8 cellular contexts compared by ENCODE assay signal in genomic region chr14:45251912-45252311, GRCh38. TPM values are rescaled to one million over a fixed set of nuclear protein-coding genes. Genes with fewer than 3 reads are reported as not detected.
DNase-seq lines count a peak whose midpoint lies in the region; ATAC-seq and TF ChIP-seq lines count a peak whose summit lies in the region.

No MANE protein-coding gene starts in this region.

- H3K9ac ChIP-seq in OCI-LY1 (ENCODE audit: low read length) = peak overlapping the region; percentile 69
- peak overlapping the region; percentile 76 for H3K9ac ChIP-seq in mucosa of stomach (ENCODE audit: low read length)

- DNase-seq in CD4-positive, alpha-beta T cell = no peak
- no peak for DNase-seq in central memory CD8-positive, alpha-beta T cell (ENCODE audit: low spot score in 2 of 2)
- no peak for DNase-seq in G401 (ENCODE audit: low spot score)
- no peak for DNase-seq in activated CD8-positive, alpha-beta memory T cell treated with anti-CD3 and anti-CD28 coated beads, Interleukin-2, amount 50 U/mL, for 48 hours

- POLR2A ChIA-PET in CD4-positive, alpha-beta T cell (lab: Charles Lee) = interaction anchor here (1.3 to 2.8 kb wide), 4 partner anchors 115 to 290 kb away, joined by 3 to 38 read pairs (median 8); partner anchors contain the start of genes FANCM, FKBP3, KLHL28 and TOGARAM1

- H3K79me2 ChIP-seq in OCI-LY1 (ENCODE audit: insufficient read depth, low read length) = peaks cover 58% of the 10 kb centered on the region

- CTCF ChIA-PET in CD4-positive, alpha-beta T cell (lab: Charles Lee) = interaction anchor here (0.7 to 1.8 kb wide), 3 partner anchors 9 to 299 kb away, joined by 3 to 12 read pairs (median 4); partner anchors contain the start of genes FANCM and FKBP3

- H3K27ac ChIP-seq in CD4-positive, alpha-beta T cell (ENCODE audit: low read depth, low read length) = no peak overlapping the region
- H3K27ac ChIP-seq in OCI-LY1 (ENCODE audit: low read depth, low read length, poor library complexity, severe bottlenecking) = peak overlapping the region; percentile 72

- H3K4me2 ChIP-seq in OCI-LY1 (ENCODE audit: low read length) = peak overlapping the region; percentile 69

- peaks cover 10% of the 10 kb centered on the region for H3K36me3 Mint-ChIP-seq in CD4-positive, alpha-beta T cell (ENCODE audit: low read depth)
- peaks cover 9% of the 10 kb centered on the region for H3K36me3 Mint-ChIP-seq in central memory CD8-positive, alpha-beta T cell (ENCODE audit: insufficient read depth)

- TF ChIP-seq CTCF in CD4-positive, alpha-beta T cell (IDR thresholded peaks at IDR 0.05) = no peak
- no peak for TF ChIP-seq CTCF in OCI-LY1 (IDR thresholded peaks at IDR 0.05; ENCODE audit: low read length)

- H3K4me3 ChIP-seq in OCI-LY1 (ENCODE audit: low read depth, low read length, poor library complexity, severe bottlenecking) = peak overlapping the region; percentile 65
- H3K4me3 ChIP-seq in mucosa of stomach (ENCODE audit: low read length) = no peak overlapping the region

- intact Hi-C loops in CD4-positive, alpha-beta T cell (cut with DNase I, micrococcal nuclease) = loop anchor here (2.0 to 5.0 kb wide), 3 partner anchors 170 to 355 kb away; partner anchors contain the start of genes PRPF39 (in 2 of the 2) and TOGARAM1 (in 1 of the 2)

- H3K27ac Mint-ChIP-seq in CD4-positive, alpha-beta T cell = peak overlapping the region; percentile 95
- H3K27ac Mint-ChIP-seq in central memory CD8-positive, alpha-beta T cell (ENCODE audit: low read depth) = peak overlapping the region; percentile 89

- no peaks in the 10 kb centered on the region for H3K9me2 ChIP-seq in OCI-LY1 (ENCODE audit: low read depth, low read length)

- H3K9me3 ChIP-seq in CD4-positive, alpha-beta T cell (ENCODE audit: control insufficient read depth, low read length) = no peaks in the 10 kb centered on the region
- H3K9me3 ChIP-seq in OCI-LY1 (ENCODE audit: low read length) (no peaks in the 10 kb centered on the region), mucosa of stomach (ENCODE audit: control insufficient read depth, low read length) (no peaks in the 10 kb centered on the region)

- no peaks in the 10 kb centered on the region for H3K27me3 Mint-ChIP-seq in CD4-positive, alpha-beta T cell
- H3K27me3 Mint-ChIP-seq in central memory CD8-positive, alpha-beta T cell = no peaks in the 10 kb centered on the region

- no peaks in the 10 kb centered on the region for H4K20me1 ChIP-seq in OCI-LY1 (ENCODE audit: insufficient read depth, low read length)

- no peak overlapping the region for H2AFZ ChIP-seq in OCI-LY1 (ENCODE audit: low read length)

- peaks cover 28% of the 10 kb centered on the region for H3K4me1 Mint-ChIP-seq in CD4-positive, alpha-beta T cell (ENCODE audit: low read depth)
- H3K4me1 Mint-ChIP-seq in central memory CD8-positive, alpha-beta T cell = peaks cover 17% of the 10 kb centered on the region

- ATAC-seq in CD4-positive, alpha-beta T cell (ENCODE audit: poor library complexity) = no peak
- ATAC-seq in GM18907 (IDR thresholded peaks at IDR 0.05; ENCODE audit: unreplicated experiment) (peak; percentile 66), HG03066 (IDR thresholded peaks at IDR 0.05; ENCODE audit: low read depth, unreplicated experiment) (peak; percentile 49)
- ATAC-seq in central memory CD8-positive, alpha-beta T cell (replicated peaks; ENCODE audit: extremely low read depth, poor library complexity, severe bottlenecking) = no peak

- peaks cover 3% of the 10 kb centered on the region for H3K9me3 Mint-ChIP-seq in CD4-positive, alpha-beta T cell
- H3K9me3 Mint-ChIP-seq in central memory CD8-positive, alpha-beta T cell = peaks cover 4% of the 10 kb centered on the region

- H3F3A ChIP-seq in OCI-LY1 (ENCODE audit: insufficient read depth, low read length) = no peaks in the 10 kb centered on the region

- in situ Hi-C loops in G401 (cut with HindIII; ENCODE audit: low sequenced_read_pairs) = no loop called here

- H3K27me3 ChIP-seq in CD4-positive, alpha-beta T cell (ENCODE audit: control insufficient read depth, insufficient read depth, low read length) = no peaks in the 10 kb centered on the region
- H3K27me3 ChIP-seq in OCI-LY1 (ENCODE audit: insufficient read depth, low read length) = no peaks in the 10 kb centered on the region
- H3K27me3 ChIP-seq in mucosa of stomach (ENCODE audit: control insufficient read depth, insufficient read depth, low read length) = no peaks in the 10 kb centered on the region

- H3K4me1 ChIP-seq in OCI-LY1 (ENCODE audit: insufficient read depth, low read length, severe bottlenecking) (peaks cover 44% of the 10 kb centered on the region), mucosa of stomach (ENCODE audit: control insufficient read depth, insufficient read depth, low read length) (no peaks in the 10 kb centered on the region)

- H3K4me3 Mint-ChIP-seq in CD4-positive, alpha-beta T cell = peak overlapping the region; percentile 95
- peak overlapping the region; percentile 92 for H3K4me3 Mint-ChIP-seq in central memory CD8-positive, alpha-beta T cell

- peaks cover 20% of the 10 kb centered on the region for H3K36me3 ChIP-seq in OCI-LY1 (ENCODE audit: insufficient read depth, low read length)
- H3K36me3 ChIP-seq in mucosa of stomach (ENCODE audit: control insufficient read depth, insufficient read depth, low read length) = no peaks in the 10 kb centered on the region

RNA-seq across cellular contexts. Expression of gene MIS18BP1, which starts 1.1 kb away (rescaled TPM):
- total RNA-seq in CD4-positive, alpha-beta T cell = 10 to 100 TPM; 20.1 to 20.3 TPM
- total RNA-seq in G401 (2014; rRNA removed; shearing (Covaris generic)) = 24.2 and 32.8 TPM in 2 replicates

Comparison
In these comparisons a context has a peak if more than half of its experiments do, and no peak if none do; other contexts are left out.
1. ATAC-seq: peak in GM18907 (single experiment) and HG03066 (single experiment); none in CD4-positive, alpha-beta T cell (single experiment) and central memory CD8-positive, alpha-beta T cell (single experiment).